16 cellular contexts compared by ENCODE assay signal in genomic region chr2:134433469-134433868, GRCh38.
DNase-seq lines count a peak whose midpoint lies in the region; ATAC-seq and TF ChIP-seq lines count a peak whose summit lies in the region.
"Had no signal": no experiment of that assay in that cellular context is flagged by ENCODE, and none has a peak within 500 bp of the region (broad histone marks: within the 10 kb centered on the region; RNA-seq: fewer than 3 reads in every experiment).

No MANE protein-coding gene starts in this region.

- H3K4me3 ChIP-seq in mammary epithelial cell (replicated peaks in 1 of 3; ENCODE audit: insufficient read depth in 1 of 3, low read depth in 2 of 3, low read length in 3 of 3) = no peak overlapping the region

- no peak overlapping the region for H3K4me2 ChIP-seq in mammary epithelial cell (ENCODE audit: insufficient read depth, low read depth, low read length)

- no peaks in the 10 kb centered on the region for H3K36me3 ChIP-seq in mammary epithelial cell (ENCODE audit: insufficient read depth, low read length)
- H3K36me3 ChIP-seq: BE2C had no signal

- H3K4me1 ChIP-seq in mammary epithelial cell (ENCODE audit: insufficient read depth, low read length) = peaks cover 11% of the 10 kb centered on the region
- H3K4me1 ChIP-seq: BE2C had no signal

- H3K9me3 ChIP-seq in mammary epithelial cell (replicated peaks; ENCODE audit: insufficient read depth, low read length) = no peaks in the 10 kb centered on the region
- H3K9me3 ChIP-seq: BE2C had no signal

- peaks cover 22% of the 10 kb centered on the region for H3K4me1 Mint-ChIP-seq in MCF 10A (ENCODE audit: insufficient read depth, unreplicated experiment)
- peaks cover 11% of the 10 kb centered on the region for H3K4me1 Mint-ChIP-seq in nephron

- H3K9me3 Mint-ChIP-seq in MCF 10A (ENCODE audit: unreplicated experiment) (no peaks in the 10 kb centered on the region), nephron (no peaks in the 10 kb centered on the region)
- H3K9me3 Mint-ChIP-seq: CD4-positive, alpha-beta T cell had no signal

- no peak overlapping the region for H3K9ac ChIP-seq in mammary epithelial cell (ENCODE audit: insufficient read depth, low read length)

- ATAC-seq in HG02763 (IDR thresholded peaks at IDR 0.05; ENCODE audit: unreplicated experiment) (no peak), GM19467 (IDR thresholded peaks at IDR 0.05; ENCODE audit: unreplicated experiment) (no peak)

- no peaks in the 10 kb centered on the region for H3K27me3 ChIP-seq in mammary epithelial cell (ENCODE audit: insufficient read depth, low read length)
- H3K27me3 ChIP-seq: BE2C had no signal

- intact Hi-C loops in MCF 10A (cut with micrococcal nuclease) = no loop called here
- intact Hi-C loops in mammary epithelial cell (cut with micrococcal nuclease) = no loop called here

- dilution Hi-C loops in mammary epithelial cell (cut with HindIII; ENCODE audit: low sequenced_read_pairs) = no loop called here

- POLR2A ChIA-PET in MCF 10A (lab: Yijun Ruan, JAX) = interaction anchor here (0.6 kb wide), 1 partner anchor 103 kb away, joined by 5 read pairs; no protein-coding TSS in a partner anchor

- peak; percentile 38 for DNase-seq in MCF 10A (ENCODE audit: unreplicated experiment)
- DNase-seq in mammary epithelial cell = no peak
- DNase-seq in kidney tubule cell (ENCODE audit: low spot score) = peak; percentile 15
- no peak for DNase-seq in NCI-H1417 (lab: John Stamatoyannopoulos, UW)
- no peak for DNase-seq in DMS153 treated with DMSO at 0.1 percent for 48 hours (lab: John Stamatoyannopoulos, UW; ENCODE audit: unreplicated experiment)
- DNase-seq: BE2C; CD4-positive, alpha-beta T cell; DMS79 treated with DMSO at 0.1 percent for 48 hours; H7; NCI-H1930; OCI-M1; RPMI8226 had no signal

- H3K36me3 Mint-ChIP-seq in MCF 10A (ENCODE audit: insufficient read depth, unreplicated experiment) (peaks cover 21% of the 10 kb centered on the region), nephron (ENCODE audit: low read depth) (peaks cover 30% of the 10 kb centered on the region)

- no peak overlapping the region for H2AFZ ChIP-seq in mammary epithelial cell (ENCODE audit: low read depth, low read length)

- H3K27ac ChIP-seq in mammary epithelial cell (ENCODE audit: insufficient read depth, low read depth, low read length) = no peak overlapping the region
- H3K27ac ChIP-seq: 22Rv1 had no signal

- CTCF ChIA-PET in MCF 10A (lab: Yijun Ruan, JAX) = interaction anchor here (3.2 kb wide), 1 partner anchor 17 kb away, joined by 21 read pairs; no protein-coding TSS in a partner anchor
- CTCF ChIA-PET in mammary epithelial cell (lab: Charles Lee; ENCODE audit: low non-redundant PET) = no interaction called here

- TF ChIP-seq CTCF in MCF 10A (IDR thresholded peaks at IDR 0.05; ENCODE audit: unreplicated experiment) = no peak
- no peak for TF ChIP-seq CTCF in mammary epithelial cell (conservative IDR thresholded peaks at IDR 0.05 in 1 of 2, IDR thresholded peaks at IDR 0.05 in 1 of 2; ENCODE audit: extremely low read depth in 1 of 2, insufficient read depth in 1 of 2, low read depth in 1 of 2, low read length in 2 of 2)
- TF ChIP-seq CTCF in nephron (IDR thresholded peaks at IDR 0.05; ENCODE audit: unreplicated experiment in 3 of 3) = no peak

- BruUV-seq in MCF 10A (replicated peaks; lab: Mats Ljungman, UMichigan) (no TSS peak), mammary epithelial cell (replicated peaks; lab: Mats Ljungman, UMichigan) (no TSS peak)

- in situ Hi-C loops in mammary epithelial cell (cut with MboI; ENCODE audit: low sequenced_read_pairs in 2 of 2) = no loop called here

- H3K27me3 Mint-ChIP-seq in MCF 10A (ENCODE audit: insufficient read depth, unreplicated experiment) (no peaks in the 10 kb centered on the region), nephron (ENCODE audit: low read depth) (no peaks in the 10 kb centered on the region)
- H3K27me3 Mint-ChIP-seq: CD4-positive, alpha-beta T cell had no signal

- 88% methylated on average over 7 of the region's 7 CpGs for WGBS in mammary epithelial cell (ENCODE audit: low coverage, missing lambda C conversion rate)

- no peak overlapping the region for H3K4me3 Mint-ChIP-seq in MCF 10A (ENCODE audit: unreplicated experiment)
- no peak overlapping the region for H3K4me3 Mint-ChIP-seq in nephron
- H3K4me3 Mint-ChIP-seq: CD4-positive, alpha-beta T cell had no signal

- no peaks in the 10 kb centered on the region for H3K79me2 ChIP-seq in mammary epithelial cell (ENCODE audit: insufficient read depth, low read length)

- no peaks in the 10 kb centered on the region for H4K20me1 ChIP-seq in mammary epithelial cell (ENCODE audit: insufficient read depth, low read length)

- H3K27ac Mint-ChIP-seq in MCF 10A (ENCODE audit: low read depth, unreplicated experiment) = peak overlapping the region; percentile 27
- peak overlapping the region; percentile 29 to 83 (median 53) for H3K27ac Mint-ChIP-seq in nephron
- H3K27ac Mint-ChIP-seq: CD4-positive, alpha-beta T cell had no signal

Comparison
In these comparisons a context has a peak if more than half of its experiments do, and no peak if none do; other contexts are left out.
1. DNase-seq: peak in MCF 10A (single experiment) and kidney tubule cell (single experiment); none in mammary epithelial cell (single experiment), NCI-H1417 (0 of 3) and DMS153 treated with DMSO at 0.1 percent for 48 hours (single experiment).